Comparison of ENCODE assay signal across 1 cellular context in genomic region chr12:69623970-69624369, GRCh38.
TF ChIP-seq lines count a peak whose summit lies in the region.

No MANE protein-coding gene starts in this region.

TF ChIP-seq in SK-N-SH, 30 proteins besides CTCF, POLR2A, EP300 and RAD21 (continued from another document):
- TF ChIP-seq REST (IDR thresholded peaks at IDR 0.05; ENCODE audit: low read depth, low read length) (no peak), TCF12 (IDR thresholded peaks at IDR 0.05) (no peak), MEF2A (IDR thresholded peaks at IDR 0.05; ENCODE audit: borderline replicate concordance, low read depth) (no peak), RCOR1 (IDR thresholded peaks at IDR 0.05; ENCODE audit: low read length) (peak; percentile 94), CHD2 (IDR thresholded peaks at IDR 0.05; ENCODE audit: low read length, partially characterized antibody) (peak; percentile 82), GABPA (IDR thresholded peaks at IDR 0.05; ENCODE audit: low read depth) (no peak), GATA2 (CRISPR knock-in tag; IDR thresholded peaks at IDR 0.05) (peak; percentile 96), MXI1 (IDR thresholded peaks at IDR 0.05; ENCODE audit: low read depth, low read length) (peak; percentile 63), USF2 (IDR thresholded peaks at IDR 0.05; ENCODE audit: borderline replicate concordance, low read depth, low read length) (no peak)
